ENCODE assay signal across 6 cellular contexts in the genomic region with DNA sequence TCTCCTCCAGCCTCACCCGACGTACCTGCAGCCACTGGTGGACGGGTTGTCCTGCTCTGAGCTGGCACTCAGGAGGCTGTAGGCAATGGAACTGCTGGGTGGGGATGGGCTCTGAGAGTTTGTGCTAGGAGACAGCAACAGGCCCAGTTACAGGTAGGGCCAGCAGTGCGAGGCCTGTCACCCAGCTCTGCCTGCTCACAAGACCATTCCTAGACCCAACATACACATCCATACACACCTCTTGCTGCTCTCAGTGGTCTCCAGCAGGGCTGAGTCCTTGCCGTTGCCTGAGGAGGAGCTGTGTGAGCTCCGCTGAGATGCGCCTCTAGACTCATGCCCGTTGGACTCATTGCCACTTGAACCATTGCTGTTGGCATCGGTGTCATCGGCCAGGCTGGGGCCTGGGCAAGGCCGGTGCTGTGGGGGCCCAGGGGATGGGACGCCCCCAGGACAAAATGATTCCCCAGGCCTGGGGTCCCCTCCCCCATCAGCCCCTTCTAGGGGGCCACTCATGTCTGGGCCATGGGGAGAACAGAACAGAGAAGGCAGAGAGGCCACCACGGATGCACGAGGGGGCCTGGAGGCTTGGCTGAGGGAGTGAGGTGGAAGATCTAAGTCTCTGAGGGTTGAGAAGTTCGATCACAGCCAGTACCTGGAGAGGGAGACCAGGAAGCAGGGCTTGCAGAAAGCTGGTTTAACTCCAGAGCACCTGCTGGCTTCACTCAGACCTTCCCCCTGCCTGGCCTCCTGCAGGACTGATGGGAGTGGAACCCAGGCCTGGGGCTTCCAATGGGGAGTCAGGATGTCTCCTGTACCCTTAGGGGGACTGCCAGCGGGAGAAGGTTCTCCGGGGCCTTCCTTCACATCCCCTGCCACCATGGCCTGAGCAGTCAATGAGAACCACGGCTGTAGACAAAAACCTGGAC. TPM values are rescaled to one million over a fixed set of nuclear protein-coding genes. Genes with fewer than 3 reads are reported as not detected.
DNase-seq lines count a peak whose midpoint lies in the region; ATAC-seq lines count a peak whose summit lies in the region.

No MANE protein-coding gene starts in this region.

- DNase-seq in amygdala (lab: John Stamatoyannopoulos, UW), result no peak
- DNase-seq in activated CD4-positive, alpha-beta T cell treated with anti-CD3 and anti-CD28 coated beads, Interleukin-2, amount 50 U/mL, for 4 hours, result no peak

- H3K36me3 ChIP-seq in KOPT-K1 (ENCODE audit: insufficient read depth, low read length) (peaks cover 46% of the 10 kb centered on the region), skeletal muscle satellite cell (ENCODE audit: insufficient read depth, low read length) (peaks cover 58% of the 10 kb centered on the region)

- H3K27me3 ChIP-seq in skeletal muscle satellite cell (ENCODE audit: control insufficient read depth, insufficient read depth, low read length), result no peaks in the 10 kb centered on the region

- no peaks in the 10 kb centered on the region for H3K9me3 ChIP-seq in KOPT-K1 (ENCODE audit: insufficient read depth, low read length, poor library complexity, severe bottlenecking)
- H3K9me3 ChIP-seq in skeletal muscle satellite cell (replicated peaks; ENCODE audit: low read length), result no peaks in the 10 kb centered on the region

- H3K36me3 Mint-ChIP-seq in dendritic cell treated with granulocyte-macrophage colony-stimulating factor and Interleukin-4, amounts not matched to agents 40 ng/mL and 50 ng/mL, for 4 days (ENCODE audit: low read depth), result peaks cover 60% of the 10 kb centered on the region

- ATAC-seq in HG02973 (IDR thresholded peaks at IDR 0.05; ENCODE audit: unreplicated experiment), result no peak

- peaks cover 13% of the 10 kb centered on the region for H3K4me1 Mint-ChIP-seq in dendritic cell treated with granulocyte-macrophage colony-stimulating factor and Interleukin-4, amounts not matched to agents 40 ng/mL and 50 ng/mL, for 4 days (ENCODE audit: low read depth)

- intact Hi-C loops in dendritic cell treated with granulocyte-macrophage colony-stimulating factor and Interleukin-4, amounts not matched to agents 40 ng/mL and 50 ng/mL, for 4 days (cut with micrococcal nuclease), result loop anchor here (10.0 kb wide), 1 partner anchor 306 kb away; no protein-coding TSS in a partner anchor

- H3K9ac ChIP-seq in skeletal muscle satellite cell (ENCODE audit: low read depth, low read length), result peak overlapping the region; percentile 99

- peak overlapping the region; percentile 79 for H3K4me3 ChIP-seq in skeletal muscle satellite cell (ENCODE audit: low read length)

- no peak overlapping the region for H3K27ac Mint-ChIP-seq in dendritic cell treated with granulocyte-macrophage colony-stimulating factor and Interleukin-4, amounts not matched to agents 40 ng/mL and 50 ng/mL, for 4 days

- H3K9me3 Mint-ChIP-seq in dendritic cell treated with granulocyte-macrophage colony-stimulating factor and Interleukin-4, amounts not matched to agents 40 ng/mL and 50 ng/mL, for 4 days, result no peaks in the 10 kb centered on the region

- peaks cover 38% of the 10 kb centered on the region for H3K4me1 ChIP-seq in skeletal muscle satellite cell (ENCODE audit: control insufficient read depth, insufficient read depth, low read length)

- peak overlapping the region; percentile 96 for H3K4me2 ChIP-seq in skeletal muscle satellite cell (ENCODE audit: low read length)

- H3K4me3 Mint-ChIP-seq in dendritic cell treated with granulocyte-macrophage colony-stimulating factor and Interleukin-4, amounts not matched to agents 40 ng/mL and 50 ng/mL, for 4 days, result peak overlapping the region; percentile 84

- no peaks in the 10 kb centered on the region for H3K27me3 Mint-ChIP-seq in dendritic cell treated with granulocyte-macrophage colony-stimulating factor and Interleukin-4, amounts not matched to agents 40 ng/mL and 50 ng/mL, for 4 days

- H3K27ac ChIP-seq in KOPT-K1 (ENCODE audit: low read depth, low read length, poor library complexity, severe bottlenecking), result peak overlapping the region; percentile 71

RNA-seq across cellular contexts. Expression of gene PER1, which starts 1.7 kb away (rescaled TPM):
- 12.7 and 28.2 TPM in 2 replicates for total RNA-seq in skeletal muscle satellite cell (2012; rRNA removed)

RNA-seq across cellular contexts. Expression of gene VAMP2, which starts 12.3 kb away (rescaled TPM):
- 2.0 and 5.5 TPM in 2 replicates for total RNA-seq in skeletal muscle satellite cell (2012; rRNA removed)

RNA-seq across cellular contexts. Expression of gene TMEM107, which starts 25.7 kb away (rescaled TPM):
- 26.4 and 30.8 TPM in 2 replicates for total RNA-seq in skeletal muscle satellite cell (2012; rRNA removed)

RNA-seq across cellular contexts. Expression of gene HES7, which starts 26.6 kb away (rescaled TPM):
- under 0.01 TPM in 2 replicates for total RNA-seq in skeletal muscle satellite cell (2012; rRNA removed)

RNA-seq across cellular contexts. Expression of gene ALOXE3, which starts 32.1 kb away (rescaled TPM):
- total RNA-seq in skeletal muscle satellite cell (2012; rRNA removed), result under 0.01 and 0.25 TPM in 2 replicates
